Comparison of ENCODE assay signal across 8 cellular contexts in the genomic region with DNA sequence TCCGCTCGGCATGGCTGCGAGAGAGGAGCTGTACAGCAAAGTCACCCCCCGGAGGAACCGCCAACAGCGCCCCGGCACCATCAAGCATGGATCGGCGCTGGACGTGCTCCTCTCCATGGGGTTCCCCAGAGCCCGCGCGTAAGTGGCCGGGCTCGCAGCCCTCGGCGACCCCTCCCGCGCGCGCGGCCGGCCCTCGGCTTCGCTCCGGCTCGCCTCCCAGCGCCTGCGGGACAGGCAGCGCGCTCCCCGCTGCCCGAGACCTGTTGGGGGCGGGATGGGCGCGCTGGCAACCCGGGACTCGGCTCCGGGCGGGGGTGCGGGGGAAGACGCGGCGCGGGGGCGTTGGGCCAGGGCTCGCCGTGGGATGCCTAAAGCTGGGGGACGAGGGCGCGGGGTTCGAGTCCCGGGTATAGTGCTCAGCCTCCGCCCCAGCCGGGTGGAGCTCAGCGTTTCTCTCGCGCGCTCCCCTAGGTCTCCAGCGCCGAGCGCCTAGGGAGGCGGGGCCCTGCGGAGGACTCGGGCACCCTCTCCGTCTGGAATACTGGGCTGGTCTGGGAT. TPM values are rescaled to one million over a fixed set of nuclear protein-coding genes. Genes with fewer than 3 reads are reported as not detected.
DNase-seq lines count a peak whose midpoint lies in the region; ATAC-seq and TF ChIP-seq lines count a peak whose summit lies in the region.

No MANE protein-coding gene starts in this region.

- H3K4me1 ChIP-seq in endodermal cell (ENCODE audit: control insufficient read depth, insufficient read depth, low read length) (peaks cover 9% of the 10 kb centered on the region), mucosa of descending colon (ENCODE audit: low read depth) (peaks cover 9% of the 10 kb centered on the region)

- ATAC-seq in HG02623 (IDR thresholded peaks at IDR 0.05; ENCODE audit: unreplicated experiment) (peak; percentile 36), mucosa of descending colon (peak; percentile 78)

- H3K27ac Mint-ChIP-seq in endodermal cell, result peak overlapping the region; percentile 74

- no peaks in the 10 kb centered on the region for H3K36me3 ChIP-seq in endodermal cell (ENCODE audit: control insufficient read depth, insufficient read depth, low read length)
- no peaks in the 10 kb centered on the region for H3K36me3 ChIP-seq in mucosa of descending colon (ENCODE audit: low read depth)

- peaks cover 2% of the 10 kb centered on the region for H3K36me3 Mint-ChIP-seq in endodermal cell (ENCODE audit: low read depth)

- TF ChIP-seq CTCF in GM13976 (IDR thresholded peaks at IDR 0.05; ENCODE audit: borderline replicate concordance, control extremely low read depth, extremely low read depth, insufficient read depth, missing control alignments) (no peak), endodermal cell (conservative IDR thresholded peaks at IDR 0.05) (no peak), mucosa of descending colon (IDR thresholded peaks at IDR 0.05) (no peak)

- peaks cover 7% of the 10 kb centered on the region for H3K9me3 Mint-ChIP-seq in endodermal cell

- H3K4me1 Mint-ChIP-seq in endodermal cell, result peaks cover 4% of the 10 kb centered on the region

- H3K9ac ChIP-seq in endodermal cell (ENCODE audit: extremely low read depth, low read length, poor library complexity, severe bottlenecking), result peak overlapping the region; percentile 47

- H3K9me3 ChIP-seq in endodermal cell (ENCODE audit: control insufficient read depth, low read length), result no peaks in the 10 kb centered on the region
- H3K9me3 ChIP-seq in mucosa of descending colon, result no peaks in the 10 kb centered on the region

- H3K27me3 Mint-ChIP-seq in endodermal cell (ENCODE audit: insufficient read depth), result peaks cover 75% of the 10 kb centered on the region

- H3K27ac ChIP-seq in endodermal cell (ENCODE audit: low read depth, low read length), result no peak overlapping the region

- intact Hi-C loops in mucosa of descending colon (cut with DNase I, micrococcal nuclease), result no loop called here

- in situ Hi-C loops in GM13976 (cut with MboI; ENCODE audit: low sequenced_read_pairs, unreplicated experiment), result no loop called here

- H3K4me3 ChIP-seq in endodermal cell (ENCODE audit: low read length) (peak overlapping the region; percentile 87), mucosa of descending colon (peak overlapping the region; percentile 51)

- 0 to 2% methylated on average over 22 to 66 of the region's 66 CpGs for WGBS in endodermal cell (ENCODE audit: insufficient coverage in 1 of 2, insufficient read length in 1 of 2), 2 experiments

- H3K27me3 ChIP-seq in endodermal cell (ENCODE audit: control insufficient read depth, insufficient read depth, low read length, poor library complexity, severe bottlenecking), result peaks cover 62% of the 10 kb centered on the region

- H3K4me3 Mint-ChIP-seq in endodermal cell, result peak overlapping the region; percentile 82

- DNase-seq in GM13976 (ENCODE audit: low spot score), result peak; percentile 75
- DNase-seq in NCI-H1105 (lab: John Stamatoyannopoulos, UW), result peak; percentile 45
- DNase-seq in activated CD8-positive, alpha-beta memory T cell treated with anti-CD3 and anti-CD28 coated beads for 48 hours (ENCODE audit: low read depth in 2 of 3, low spot score in 2 of 3), result peak; percentile 16 to 47 (median 38)
- no peak for DNase-seq in endodermal cell
- DNase-seq in mucosa of descending colon, result peak; percentile 37 to 68 (median 66)
- DNase-seq in stimulated activated naive CD4-positive, alpha-beta T cell (lab: John Stamatoyannopoulos, UW), result peak in 5 of 6 experiments; percentile 33 to 69 (median 53)
- DNase-seq in NCI-H82 (lab: John Stamatoyannopoulos, UW), result no peak

RNA-seq across cellular contexts. Expression of a gene that starts 0.6 kb away (rescaled TPM):
- 1 to 10 TPM; 6.0 to 9.0 TPM for total RNA-seq in endodermal cell
- polyA plus RNA-seq in endodermal cell (2013, experiment 1 of 2), result 3.4 TPM
- polyA plus RNA-seq in endodermal cell (2013, experiment 2 of 2), result 3.7 TPM
- 1 to 10 TPM; 3.5 to 5.9 (median 3.9) TPM for total RNA-seq in mucosa of descending colon

Comparison
In these comparisons a context has a peak if more than half of its experiments do, and no peak if none do; other contexts are left out.
1. DNase-seq: peak in GM13976 (single experiment), NCI-H1105 (single experiment), activated CD8-positive, alpha-beta memory T cell treated with anti-CD3 and anti-CD28 coated beads for 48 hours (3 of 3), mucosa of descending colon (3 of 3) and stimulated activated naive CD4-positive, alpha-beta T cell (5 of 6); none in endodermal cell (single experiment) and NCI-H82 (single experiment).